ENCODE assay signal across 22 cellular contexts in genomic region chr2:11250400-11251277, GRCh38.
DNase-seq lines count a peak whose midpoint lies in the region; ATAC-seq, FAIRE-seq and TF ChIP-seq lines count a peak whose summit lies in the region.
"Had no signal": no experiment of that assay in that cellular context is flagged by ENCODE, and none has a peak within 500 bp of the region (broad histone marks: within the 10 kb centered on the region; RNA-seq: fewer than 3 reads in every experiment).

No MANE protein-coding gene starts in this region.

- H3K36me3 ChIP-seq in iPS-18a (ENCODE audit: control insufficient read depth, low read depth, low read length) (peaks cover 7% of the 10 kb centered on the region), kidney (ENCODE audit: control insufficient read depth in 1 of 2, insufficient read depth in 2 of 2, low read length in 2 of 2) (peaks cover 0 to 2% of the 10 kb centered on the region in 2 donors)
- H3K36me3 ChIP-seq: BE2C, pancreas, right lobe of liver had no signal

- TF ChIP-seq CTCF in cardiac fibroblast (IDR thresholded peaks at IDR 0.05; ENCODE audit: low read depth, low read length) (no peak), kidney (IDR thresholded peaks at IDR 0.05; ENCODE audit: borderline replicate concordance, extremely low read depth, insufficient read depth) (no peak)

- no peak for ATAC-seq in GM18519 (IDR thresholded peaks at IDR 0.05; ENCODE audit: low FRiP score, unreplicated experiment)
- ATAC-seq: gastroesophageal sphincter; pancreas; PC-3; stimulated activated effector memory CD8-positive, alpha-beta T cell treated with anti-CD3 and anti-CD28 coated beads, Interleukin-12 subunit alpha, Interleukin-12 subunit beta, amount 100 ng/mL, for 72 hours had no signal

- H3K9me3 ChIP-seq in iPS-18a (ENCODE audit: control insufficient read depth, low read depth, low read length) (no peaks in the 10 kb centered on the region), kidney (ENCODE audit: control insufficient read depth in 1 of 2, low read length in 2 of 2) (no peaks in the 10 kb centered on the region)
- H3K9me3 ChIP-seq: BE2C, gastroesophageal sphincter, pancreas, right lobe of liver, SJSA1, thoracic aorta had no signal

- no peak overlapping the region for H3K4me3 ChIP-seq in cardiac fibroblast (replicated peaks in 1 of 2; ENCODE audit: low read depth in 2 of 2, low read length in 2 of 2)
- H3K4me3 ChIP-seq in iPS-18a (ENCODE audit: low read length) = no peak overlapping the region
- no peak overlapping the region for H3K4me3 ChIP-seq in kidney (ENCODE audit: low read length in 2 of 2)
- H3K4me3 ChIP-seq: coronary artery, gastroesophageal sphincter, pancreas, right lobe of liver, SJSA1, thoracic aorta had no signal

- FAIRE-seq in H54 (lab: Jason Lieb, UNC) = peak; percentile 23
- no peak for FAIRE-seq in kidney (lab: Jason Lieb, UNC)

- no peaks in the 10 kb centered on the region for H3K27me3 ChIP-seq in iPS-18a (ENCODE audit: control insufficient read depth, insufficient read depth, low read length)
- H3K27me3 ChIP-seq: BE2C, gastroesophageal sphincter, pancreas, right lobe of liver, SJSA1 had no signal

- DNase-seq in H54 (ENCODE audit: insufficient read length, low spot score) (no peak), cardiac fibroblast (ENCODE audit: low read depth in 2 of 2) (peak; percentile 31 to 46), kidney (no peak)
- no peak for DNase-seq in activated naive CD4-positive, alpha-beta T cell treated with anti-CD3 and anti-CD28 coated beads, Interleukin-2, amount 50 U/mL, for 16 hours
- DNase-seq in activated T-cell treated with anti-CD3 and anti-CD28 coated beads, Interleukin-2, amount 50 U/mL, for 48 hours = no peak
- DNase-seq: activated CD4-positive, alpha-beta memory T cell treated with anti-CD3 and anti-CD28 coated beads, Interleukin-2, amount 10 ng/mL, durations not matched to agents 7 days and 5 days; activated naive CD4-positive, alpha-beta T cell treated with anti-CD3 and anti-CD28 coated beads, Interleukin-2, amount 10 ng/mL, durations not matched to agents 7 days and 5 days; activated T-cell treated with anti-CD3 and anti-CD28 coated beads, Interleukin-2, amount 50 U/mL, for 1 hour; BE2C; H7; MM.1S; NCI-H146; pancreas; PC-3; right lobe of liver had no signal

- H3K9ac ChIP-seq in iPS-18a (ENCODE audit: low read length) = no peak overlapping the region
- H3K9ac ChIP-seq in kidney (ENCODE audit: low read length in 2 of 2) = no peak overlapping the region

- H3K27ac ChIP-seq in iPS-18a (ENCODE audit: low read length) = peak overlapping the region; percentile 22
- no peak overlapping the region for H3K27ac ChIP-seq in kidney (ENCODE audit: low read depth in 2 of 2, low read length in 2 of 2)
- H3K27ac ChIP-seq: coronary artery, gastroesophageal sphincter, pancreas, right lobe of liver, SJSA1, thoracic aorta had no signal

- intact Hi-C loops in kidney (cut with DNase I) = no loop called here

- peaks cover 8% of the 10 kb centered on the region for H3K4me1 ChIP-seq in iPS-18a (ENCODE audit: control insufficient read depth, low read depth, low read length)
- no peaks in the 10 kb centered on the region for H3K4me1 ChIP-seq in kidney (ENCODE audit: control insufficient read depth in 1 of 2, insufficient read depth in 1 of 2, low read depth in 1 of 2, low read length in 2 of 2)

- TF ChIP-seq POLR2A in H54 (IDR thresholded peaks at IDR 0.05; ENCODE audit: low read depth, low read length) = no peak

Comparison
In these comparisons a context has a peak if more than half of its experiments do, and no peak if none do; other contexts are left out.
1. DNase-seq: peak in cardiac fibroblast (2 of 2); none in H54 (single experiment), activated naive CD4-positive, alpha-beta T cell treated with anti-CD3 and anti-CD28 coated beads, Interleukin-2, amount 50 U/mL, for 16 hours (single experiment), activated T-cell treated with anti-CD3 and anti-CD28 coated beads, Interleukin-2, amount 50 U/mL, for 48 hours (0 of 2) and kidney (single experiment).